Comparison of ENCODE assay signal across 8 cellular contexts in genomic region chr2:157876771-157877108, GRCh38. TPM values are rescaled to one million over a fixed set of nuclear protein-coding genes. Genes with fewer than 3 reads are reported as not detected.
DNase-seq lines count a peak whose midpoint lies in the region; FAIRE-seq and TF ChIP-seq lines count a peak whose summit lies in the region.

No MANE protein-coding gene starts in this region.

- H3K27ac ChIP-seq in iPS-18a (ENCODE audit: low read length) (no peak overlapping the region), stomach smooth muscle (ENCODE audit: low read length) (peak overlapping the region; percentile 75)

- H3K27me3 ChIP-seq in iPS-18a (ENCODE audit: control insufficient read depth, insufficient read depth, low read length): peaks cover 26% of the 10 kb centered on the region
- no peaks in the 10 kb centered on the region for H3K27me3 ChIP-seq in stomach smooth muscle (ENCODE audit: control insufficient read depth in 1 of 2, insufficient read depth in 2 of 2, low read length in 2 of 2)

- no peaks in the 10 kb centered on the region for H3K27me3 Mint-ChIP-seq in T-helper 2 cell treated with Interferon-gamma antibody and Interleukin-4, amounts not matched to agents 5 μg/mL and 100 μg/mL, for 36 hours (ENCODE audit: low read depth)
- H3K27me3 Mint-ChIP-seq in activated CD4-positive, alpha-beta memory T cell treated with anti-CD3 and anti-CD28 coated beads for 36 hours: no peaks in the 10 kb centered on the region

- no peak for DNase-seq in T-helper 2 cell treated with Interferon-gamma antibody and Interleukin-4, amounts not matched to agents 5 μg/mL and 100 μg/mL, for 36 hours (ENCODE audit: low spot score)
- no peak for DNase-seq in T-helper 2 cell
- no peak for DNase-seq in activated CD4-positive, alpha-beta memory T cell treated with anti-CD3 and anti-CD28 coated beads for 36 hours
- DNase-seq in A172 (ENCODE audit: low spot score): no peak
- no peak for DNase-seq in RCC 7860 (ENCODE audit: low spot score)
- no peak for DNase-seq in H54 (ENCODE audit: insufficient read length, low spot score)

- intact Hi-C loops in activated CD4-positive, alpha-beta memory T cell treated with anti-CD3 and anti-CD28 coated beads for 36 hours (cut with micrococcal nuclease): loop anchor here (1.0 to 5.0 kb wide), 5 partner anchors 11 to 249 kb away; partner anchors contain the start of gene ACVR1C

- peaks cover 18% of the 10 kb centered on the region for H3K36me3 Mint-ChIP-seq in T-helper 2 cell treated with Interferon-gamma antibody and Interleukin-4, amounts not matched to agents 5 μg/mL and 100 μg/mL, for 36 hours (ENCODE audit: low read depth)
- H3K36me3 Mint-ChIP-seq in activated CD4-positive, alpha-beta memory T cell treated with anti-CD3 and anti-CD28 coated beads for 36 hours: no peaks in the 10 kb centered on the region

- H3K9me3 ChIP-seq in iPS-18a (ENCODE audit: control insufficient read depth, low read depth, low read length) (no peaks in the 10 kb centered on the region), stomach smooth muscle (ENCODE audit: control insufficient read depth in 2 of 2, low read length in 2 of 2) (no peaks in the 10 kb centered on the region)

- peak overlapping the region; percentile 73 for H3K4me3 ChIP-seq in iPS-18a (ENCODE audit: low read length)
- H3K4me3 ChIP-seq in stomach smooth muscle (ENCODE audit: low read length in 2 of 2): peak overlapping the region; percentile 80 to 82

- H3K4me3 Mint-ChIP-seq in T-helper 2 cell treated with Interferon-gamma antibody and Interleukin-4, amounts not matched to agents 5 μg/mL and 100 μg/mL, for 36 hours: peak overlapping the region; percentile 87
- peak overlapping the region; percentile 75 for H3K4me3 Mint-ChIP-seq in activated CD4-positive, alpha-beta memory T cell treated with anti-CD3 and anti-CD28 coated beads for 36 hours

- POLR2A ChIA-PET in activated CD4-positive, alpha-beta memory T cell treated with anti-CD3 and anti-CD28 coated beads for 36 hours (lab: Charles Lee): interaction anchor here (0.6 to 5.1 kb wide), 11 partner anchors 9 to 400 kb away, joined by 3 to 70 read pairs (median 6); no protein-coding TSS in a partner anchor

- H3K4me1 ChIP-seq in iPS-18a (ENCODE audit: control insufficient read depth, low read depth, low read length) (peaks cover 7% of the 10 kb centered on the region), stomach smooth muscle (ENCODE audit: control insufficient read depth, insufficient read depth, low read length) (peaks cover 25% of the 10 kb centered on the region)

- peaks cover 52% of the 10 kb centered on the region for H3K4me1 Mint-ChIP-seq in T-helper 2 cell treated with Interferon-gamma antibody and Interleukin-4, amounts not matched to agents 5 μg/mL and 100 μg/mL, for 36 hours (ENCODE audit: low read depth)
- peaks cover 50% of the 10 kb centered on the region for H3K4me1 Mint-ChIP-seq in activated CD4-positive, alpha-beta memory T cell treated with anti-CD3 and anti-CD28 coated beads for 36 hours (ENCODE audit: low read depth)

- CTCF ChIA-PET in activated CD4-positive, alpha-beta memory T cell treated with anti-CD3 and anti-CD28 coated beads for 36 hours (lab: Charles Lee): interaction anchor here (0.9 to 3.3 kb wide), 19 partner anchors 8 to 575 kb away, joined by 3 to 47 read pairs (median 4); no protein-coding TSS in a partner anchor

- TF ChIP-seq POLR2A in H54 (IDR thresholded peaks at IDR 0.05; ENCODE audit: low read depth, low read length): no peak

- H3K9ac ChIP-seq in iPS-18a (ENCODE audit: low read length) (peak overlapping the region; percentile 38), stomach smooth muscle (ENCODE audit: low read length in 2 of 2) (peak overlapping the region; percentile 71 to 78)

- FAIRE-seq in RCC 7860 (lab: Jason Lieb, UNC) (no peak), H54 (lab: Jason Lieb, UNC) (no peak)

- peak overlapping the region; percentile 56 for H3K27ac Mint-ChIP-seq in T-helper 2 cell treated with Interferon-gamma antibody and Interleukin-4, amounts not matched to agents 5 μg/mL and 100 μg/mL, for 36 hours
- peak overlapping the region; percentile 15 for H3K27ac Mint-ChIP-seq in activated CD4-positive, alpha-beta memory T cell treated with anti-CD3 and anti-CD28 coated beads for 36 hours

- H3K36me3 ChIP-seq in iPS-18a (ENCODE audit: control insufficient read depth, low read depth, low read length) (no peaks in the 10 kb centered on the region), stomach smooth muscle (ENCODE audit: control insufficient read depth in 2 of 2, insufficient read depth in 2 of 2, low read length in 2 of 2) (no peaks in the 10 kb centered on the region)

- no peaks in the 10 kb centered on the region for H3K9me3 Mint-ChIP-seq in T-helper 2 cell treated with Interferon-gamma antibody and Interleukin-4, amounts not matched to agents 5 μg/mL and 100 μg/mL, for 36 hours
- no peaks in the 10 kb centered on the region for H3K9me3 Mint-ChIP-seq in activated CD4-positive, alpha-beta memory T cell treated with anti-CD3 and anti-CD28 coated beads for 36 hours

RNA-seq across cellular contexts. Expression of gene ACVR1, which starts 0.6 kb away (rescaled TPM):
- 10 to 100 TPM; 24.8 to 25.0 TPM for total RNA-seq in activated CD4-positive, alpha-beta memory T cell treated with anti-CD3 and anti-CD28 coated beads for 36 hours
- total RNA-seq in A172 (2014; rRNA removed; shearing (Covaris generic)): 14.1 and 15.1 TPM in 2 replicates
